1 cellular context compared by ENCODE assay signal in the genomic region with DNA sequence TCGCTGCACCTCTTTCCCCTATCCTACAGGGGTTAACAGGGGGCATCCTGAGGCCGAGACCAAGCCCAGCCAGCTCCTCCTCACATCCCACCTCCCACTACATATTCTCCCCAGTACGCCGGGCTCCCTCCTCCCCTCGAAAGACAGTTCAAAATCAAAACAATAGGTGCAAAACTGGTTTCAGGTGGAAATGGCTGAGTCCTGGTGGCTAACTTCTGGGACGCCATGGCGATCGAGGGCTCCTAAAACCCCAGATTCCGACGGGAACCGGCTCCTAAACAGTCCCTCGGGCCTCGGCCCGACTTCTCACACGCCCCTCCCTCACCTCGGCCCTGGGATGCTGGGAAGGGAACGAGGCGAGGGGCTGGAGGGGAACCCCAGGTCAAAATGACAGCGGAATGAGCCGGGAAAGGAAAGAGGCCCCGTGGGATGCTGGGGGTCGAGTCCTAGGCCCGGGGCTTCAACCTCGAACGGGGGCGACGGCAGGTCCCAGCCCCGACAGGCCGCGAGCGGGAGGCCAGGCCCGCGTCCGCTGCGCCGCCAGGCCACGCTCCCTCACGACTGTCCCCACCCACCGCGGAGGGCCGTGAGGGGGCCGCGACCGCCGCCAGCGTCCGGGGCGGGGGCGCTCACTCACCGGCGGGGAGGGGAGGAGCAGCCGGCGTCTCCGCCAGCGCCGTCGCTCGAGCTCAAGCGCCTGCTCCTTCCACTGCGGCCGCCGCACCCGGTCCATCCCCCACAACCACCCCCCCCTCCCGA.
TF ChIP-seq lines count a peak whose summit lies in the region.

No MANE protein-coding gene starts in this region.

TF ChIP-seq in HepG2, 621 proteins besides CTCF, POLR2A, EP300 and RAD21 (continued from another document and continues in another):
- TF ChIP-seq, protein P1, sequence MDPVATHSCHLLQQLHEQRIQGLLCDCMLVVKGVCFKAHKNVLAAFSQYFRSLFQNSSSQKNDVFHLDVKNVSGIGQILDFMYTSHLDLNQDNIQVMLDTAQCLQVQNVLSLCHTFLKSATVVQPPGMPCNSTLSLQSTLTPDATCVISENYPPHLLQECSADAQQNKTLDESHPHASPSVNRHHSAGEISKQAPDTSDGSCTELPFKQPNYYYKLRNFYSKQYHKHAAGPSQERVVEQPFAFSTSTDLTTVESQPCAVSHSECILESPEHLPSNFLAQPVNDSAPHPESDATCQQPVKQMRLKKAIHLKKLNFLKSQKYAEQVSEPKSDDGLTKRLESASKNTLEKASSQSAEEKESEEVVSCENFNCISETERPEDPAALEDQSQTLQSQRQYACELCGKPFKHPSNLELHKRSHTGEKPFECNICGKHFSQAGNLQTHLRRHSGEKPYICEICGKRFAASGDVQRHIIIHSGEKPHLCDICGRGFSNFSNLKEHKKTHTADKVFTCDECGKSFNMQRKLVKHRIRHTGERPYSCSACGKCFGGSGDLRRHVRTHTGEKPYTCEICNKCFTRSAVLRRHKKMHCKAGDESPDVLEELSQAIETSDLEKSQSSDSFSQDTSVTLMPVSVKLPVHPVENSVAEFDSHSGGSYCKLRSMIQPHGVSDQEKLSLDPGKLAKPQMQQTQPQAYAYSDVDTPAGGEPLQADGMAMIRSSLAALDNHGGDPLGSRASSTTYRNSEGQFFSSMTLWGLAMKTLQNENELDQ (CRISPR knock-in tag; IDR thresholded peaks at IDR 0.05; ENCODE audit: borderline replicate concordance): no peak; the same call in 1 of the 2 replicates
- TF ChIP-seq TCF7L2 (IDR thresholded peaks at IDR 0.05; ENCODE audit: low read depth, low read length) (no peak), KDM6A (CRISPR knock-in tag; IDR thresholded peaks at IDR 0.05; ENCODE audit: low read depth) (no peak), GTF2F1 (IDR thresholded peaks at IDR 0.05; ENCODE audit: low read length) (no peak), POLR2G (IDR thresholded peaks at IDR 0.05; ENCODE audit: low read depth, low read length) (peak; percentile 43; the same call in 1 of the 2 replicates), ZNF251 (CRISPR knock-in tag; IDR thresholded peaks at IDR 0.05) (no peak), REL (CRISPR knock-in tag; conservative IDR thresholded peaks at IDR 0.05) (no peak), ZNF773 (CRISPR knock-in tag; IDR thresholded peaks at IDR 0.05; ENCODE audit: borderline replicate concordance) (peak; percentile 24; the same call in 1 of the 2 replicates), ZNF543 (CRISPR knock-in tag; IDR thresholded peaks at IDR 0.05) (no peak), BCL6 (CRISPR knock-in tag; IDR thresholded peaks at IDR 0.05) (no peak), DNMT1 (CRISPR knock-in tag; IDR thresholded peaks at IDR 0.05) (no peak), GTF3A (CRISPR knock-in tag; conservative IDR thresholded peaks at IDR 0.05) (no peak), ZNF550 (CRISPR knock-in tag; IDR thresholded peaks at IDR 0.05; ENCODE audit: borderline replicate concordance) (peak; percentile 62; the same call in 1 of the 2 replicates), ZMYM4 (CRISPR knock-in tag; IDR thresholded peaks at IDR 0.05) (peak; percentile 61; the same call in 1 of the 2 replicates), ZBTB21 (CRISPR knock-in tag; IDR thresholded peaks at IDR 0.05) (no peak), ZNF333 (CRISPR knock-in tag; IDR thresholded peaks at IDR 0.05; ENCODE audit: borderline replicate concordance) (no peak), ZNF737 (CRISPR knock-in tag; IDR thresholded peaks at IDR 0.05; ENCODE audit: borderline replicate concordance) (no peak), ZNF260 (CRISPR knock-in tag; IDR thresholded peaks at IDR 0.05; ENCODE audit: borderline replicate concordance, low read depth) (no peak), ZNF644 (CRISPR knock-in tag; IDR thresholded peaks at IDR 0.05; ENCODE audit: low read depth) (no peak), ZNF256 (CRISPR knock-in tag; conservative IDR thresholded peaks at IDR 0.05) (no peak), SSRP1 (CRISPR knock-in tag; IDR thresholded peaks at IDR 0.05) (no peak), HMGA1 (CRISPR knock-in tag; conservative IDR thresholded peaks at IDR 0.05) (no peak), NRL (CRISPR knock-in tag; IDR thresholded peaks at IDR 0.05; ENCODE audit: borderline replicate concordance) (peak; percentile 79; the same call in 1 of the 2 replicates), MAZ (IDR thresholded peaks at IDR 0.05; ENCODE audit: borderline replicate concordance, low read depth, low read length) (peak; percentile 76; the same call in 1 of the 2 replicates), MAZ (CRISPR knock-in tag; IDR thresholded peaks at IDR 0.05; ENCODE audit: low read depth) (peak; percentile 85), FOXP1 (IDR thresholded peaks at IDR 0.05) (no peak), FOXP1 (CRISPR knock-in tag; IDR thresholded peaks at IDR 0.05) (no peak), MEF2D (CRISPR knock-in tag; IDR thresholded peaks at IDR 0.05) (no peak; the same call in 1 of the 2 replicates), ZNF292 (CRISPR knock-in tag; IDR thresholded peaks at IDR 0.05; ENCODE audit: borderline replicate concordance, low read depth) (no peak), ZNF121 (CRISPR knock-in tag; IDR thresholded peaks at IDR 0.05) (0 out of 2 replicates have a peak, but pooled peaks have one; percentile 18), ZSCAN21 (CRISPR knock-in tag; IDR thresholded peaks at IDR 0.05; ENCODE audit: borderline replicate concordance) (no peak), ZNF790 (CRISPR knock-in tag; IDR thresholded peaks at IDR 0.05; ENCODE audit: borderline replicate concordance) (no peak), HOXA5 (CRISPR knock-in tag; IDR thresholded peaks at IDR 0.05) (no peak), AGO2 (optimal IDR thresholded peaks at IDR 0.05; ENCODE audit: low read depth, low read length) (peak; percentile 88), ETV6 (CRISPR knock-in tag; conservative IDR thresholded peaks at IDR 0.05) (peak; percentile 71; the same call in 1 of the 2 replicates)
- TF ChIP-seq, protein P2, sequence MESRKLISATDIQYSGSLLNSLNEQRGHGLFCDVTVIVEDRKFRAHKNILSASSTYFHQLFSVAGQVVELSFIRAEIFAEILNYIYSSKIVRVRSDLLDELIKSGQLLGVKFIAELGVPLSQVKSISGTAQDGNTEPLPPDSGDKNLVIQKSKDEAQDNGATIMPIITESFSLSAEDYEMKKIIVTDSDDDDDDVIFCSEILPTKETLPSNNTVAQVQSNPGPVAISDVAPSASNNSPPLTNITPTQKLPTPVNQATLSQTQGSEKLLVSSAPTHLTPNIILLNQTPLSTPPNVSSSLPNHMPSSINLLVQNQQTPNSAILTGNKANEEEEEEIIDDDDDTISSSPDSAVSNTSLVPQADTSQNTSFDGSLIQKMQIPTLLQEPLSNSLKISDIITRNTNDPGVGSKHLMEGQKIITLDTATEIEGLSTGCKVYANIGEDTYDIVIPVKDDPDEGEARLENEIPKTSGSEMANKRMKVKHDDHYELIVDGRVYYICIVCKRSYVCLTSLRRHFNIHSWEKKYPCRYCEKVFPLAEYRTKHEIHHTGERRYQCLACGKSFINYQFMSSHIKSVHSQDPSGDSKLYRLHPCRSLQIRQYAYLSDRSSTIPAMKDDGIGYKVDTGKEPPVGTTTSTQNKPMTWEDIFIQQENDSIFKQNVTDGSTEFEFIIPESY (CRISPR knock-in tag; IDR thresholded peaks at IDR 0.05): no peak
- TF ChIP-seq, protein P3, sequence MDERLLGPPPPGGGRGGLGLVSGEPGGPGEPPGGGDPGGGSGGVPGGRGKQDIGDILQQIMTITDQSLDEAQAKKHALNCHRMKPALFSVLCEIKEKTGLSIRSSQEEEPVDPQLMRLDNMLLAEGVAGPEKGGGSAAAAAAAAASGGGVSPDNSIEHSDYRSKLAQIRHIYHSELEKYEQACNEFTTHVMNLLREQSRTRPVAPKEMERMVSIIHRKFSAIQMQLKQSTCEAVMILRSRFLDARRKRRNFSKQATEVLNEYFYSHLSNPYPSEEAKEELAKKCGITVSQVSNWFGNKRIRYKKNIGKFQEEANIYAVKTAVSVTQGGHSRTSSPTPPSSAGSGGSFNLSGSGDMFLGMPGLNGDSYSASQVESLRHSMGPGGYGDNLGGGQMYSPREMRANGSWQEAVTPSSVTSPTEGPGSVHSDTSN (CRISPR knock-in tag; IDR thresholded peaks at IDR 0.05): no peak
- TF ChIP-seq, protein P4, sequence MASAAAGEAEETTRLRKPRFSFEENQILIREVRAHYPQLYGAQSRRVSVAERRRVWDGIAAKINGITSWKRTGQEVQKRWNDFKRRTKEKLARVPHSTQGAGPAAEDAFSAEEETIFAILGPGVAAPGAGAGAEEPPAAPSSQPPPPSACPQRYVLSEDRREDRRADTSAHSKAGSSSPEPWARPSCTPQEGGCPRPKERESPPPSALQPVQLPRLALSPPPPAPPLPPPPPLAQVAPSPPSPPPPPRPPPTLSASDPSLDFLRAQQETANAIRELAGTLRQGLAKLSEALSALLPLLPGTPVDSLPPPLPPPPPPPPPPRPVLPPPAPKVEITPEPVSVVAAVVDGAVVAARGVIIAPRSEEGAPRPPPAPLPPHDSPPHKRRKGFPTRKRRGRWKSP (CRISPR knock-in tag; IDR thresholded peaks at IDR 0.05): peak; percentile 64; the same call in 1 of the 2 replicates
- TF ChIP-seq, protein P5, sequence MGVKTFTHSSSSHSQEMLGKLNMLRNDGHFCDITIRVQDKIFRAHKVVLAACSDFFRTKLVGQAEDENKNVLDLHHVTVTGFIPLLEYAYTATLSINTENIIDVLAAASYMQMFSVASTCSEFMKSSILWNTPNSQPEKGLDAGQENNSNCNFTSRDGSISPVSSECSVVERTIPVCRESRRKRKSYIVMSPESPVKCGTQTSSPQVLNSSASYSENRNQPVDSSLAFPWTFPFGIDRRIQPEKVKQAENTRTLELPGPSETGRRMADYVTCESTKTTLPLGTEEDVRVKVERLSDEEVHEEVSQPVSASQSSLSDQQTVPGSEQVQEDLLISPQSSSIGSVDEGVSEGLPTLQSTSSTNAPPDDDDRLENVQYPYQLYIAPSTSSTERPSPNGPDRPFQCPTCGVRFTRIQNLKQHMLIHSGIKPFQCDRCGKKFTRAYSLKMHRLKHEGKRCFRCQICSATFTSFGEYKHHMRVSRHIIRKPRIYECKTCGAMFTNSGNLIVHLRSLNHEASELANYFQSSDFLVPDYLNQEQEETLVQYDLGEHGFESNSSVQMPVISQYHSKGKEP (CRISPR knock-in tag; IDR thresholded peaks at IDR 0.05): no peak
- TF ChIP-seq, protein P6, sequence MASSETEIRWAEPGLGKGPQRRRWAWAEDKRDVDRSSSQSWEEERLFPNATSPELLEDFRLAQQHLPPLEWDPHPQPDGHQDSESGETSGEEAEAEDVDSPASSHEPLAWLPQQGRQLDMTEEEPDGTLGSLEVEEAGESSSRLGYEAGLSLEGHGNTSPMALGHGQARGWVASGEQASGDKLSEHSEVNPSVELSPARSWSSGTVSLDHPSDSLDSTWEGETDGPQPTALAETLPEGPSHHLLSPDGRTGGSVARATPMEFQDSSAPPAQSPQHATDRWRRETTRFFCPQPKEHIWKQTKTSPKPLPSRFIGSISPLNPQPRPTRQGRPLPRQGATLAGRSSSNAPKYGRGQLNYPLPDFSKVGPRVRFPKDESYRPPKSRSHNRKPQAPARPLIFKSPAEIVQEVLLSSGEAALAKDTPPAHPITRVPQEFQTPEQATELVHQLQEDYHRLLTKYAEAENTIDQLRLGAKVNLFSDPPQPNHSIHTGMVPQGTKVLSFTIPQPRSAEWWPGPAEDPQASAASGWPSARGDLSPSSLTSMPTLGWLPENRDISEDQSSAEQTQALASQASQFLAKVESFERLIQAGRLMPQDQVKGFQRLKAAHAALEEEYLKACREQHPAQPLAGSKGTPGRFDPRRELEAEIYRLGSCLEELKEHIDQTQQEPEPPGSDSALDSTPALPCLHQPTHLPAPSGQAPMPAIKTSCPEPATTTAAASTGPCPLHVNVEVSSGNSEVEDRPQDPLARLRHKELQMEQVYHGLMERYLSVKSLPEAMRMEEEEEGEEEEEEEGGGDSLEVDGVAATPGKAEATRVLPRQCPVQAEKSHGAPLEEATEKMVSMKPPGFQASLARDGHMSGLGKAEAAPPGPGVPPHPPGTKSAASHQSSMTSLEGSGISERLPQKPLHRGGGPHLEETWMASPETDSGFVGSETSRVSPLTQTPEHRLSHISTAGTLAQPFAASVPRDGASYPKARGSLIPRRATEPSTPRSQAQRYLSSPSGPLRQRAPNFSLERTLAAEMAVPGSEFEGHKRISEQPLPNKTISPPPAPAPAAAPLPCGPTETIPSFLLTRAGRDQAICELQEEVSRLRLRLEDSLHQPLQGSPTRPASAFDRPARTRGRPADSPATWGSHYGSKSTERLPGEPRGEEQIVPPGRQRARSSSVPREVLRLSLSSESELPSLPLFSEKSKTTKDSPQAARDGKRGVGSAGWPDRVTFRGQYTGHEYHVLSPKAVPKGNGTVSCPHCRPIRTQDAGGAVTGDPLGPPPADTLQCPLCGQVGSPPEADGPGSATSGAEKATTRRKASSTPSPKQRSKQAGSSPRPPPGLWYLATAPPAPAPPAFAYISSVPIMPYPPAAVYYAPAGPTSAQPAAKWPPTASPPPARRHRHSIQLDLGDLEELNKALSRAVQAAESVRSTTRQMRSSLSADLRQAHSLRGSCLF (CRISPR knock-in tag; IDR thresholded peaks at IDR 0.05; ENCODE audit: borderline replicate concordance): no peak
- TF ChIP-seq, protein P7, sequence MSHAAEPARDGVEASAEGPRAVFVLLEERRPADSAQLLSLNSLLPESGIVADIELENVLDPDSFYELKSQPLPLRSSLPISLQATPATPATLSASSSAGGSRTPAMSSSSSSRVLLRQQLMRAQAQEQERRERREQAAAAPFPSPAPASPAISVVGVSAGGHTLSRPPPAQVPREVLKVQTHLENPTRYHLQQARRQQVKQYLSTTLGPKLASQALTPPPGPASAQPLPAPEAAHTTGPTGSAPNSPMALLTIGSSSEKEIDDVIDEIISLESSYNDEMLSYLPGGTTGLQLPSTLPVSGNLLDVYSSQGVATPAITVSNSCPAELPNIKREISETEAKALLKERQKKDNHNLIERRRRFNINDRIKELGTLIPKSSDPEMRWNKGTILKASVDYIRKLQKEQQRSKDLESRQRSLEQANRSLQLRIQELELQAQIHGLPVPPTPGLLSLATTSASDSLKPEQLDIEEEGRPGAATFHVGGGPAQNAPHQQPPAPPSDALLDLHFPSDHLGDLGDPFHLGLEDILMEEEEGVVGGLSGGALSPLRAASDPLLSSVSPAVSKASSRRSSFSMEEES (CRISPR knock-in tag; IDR thresholded peaks at IDR 0.05): no peak
- TF ChIP-seq, protein P8, sequence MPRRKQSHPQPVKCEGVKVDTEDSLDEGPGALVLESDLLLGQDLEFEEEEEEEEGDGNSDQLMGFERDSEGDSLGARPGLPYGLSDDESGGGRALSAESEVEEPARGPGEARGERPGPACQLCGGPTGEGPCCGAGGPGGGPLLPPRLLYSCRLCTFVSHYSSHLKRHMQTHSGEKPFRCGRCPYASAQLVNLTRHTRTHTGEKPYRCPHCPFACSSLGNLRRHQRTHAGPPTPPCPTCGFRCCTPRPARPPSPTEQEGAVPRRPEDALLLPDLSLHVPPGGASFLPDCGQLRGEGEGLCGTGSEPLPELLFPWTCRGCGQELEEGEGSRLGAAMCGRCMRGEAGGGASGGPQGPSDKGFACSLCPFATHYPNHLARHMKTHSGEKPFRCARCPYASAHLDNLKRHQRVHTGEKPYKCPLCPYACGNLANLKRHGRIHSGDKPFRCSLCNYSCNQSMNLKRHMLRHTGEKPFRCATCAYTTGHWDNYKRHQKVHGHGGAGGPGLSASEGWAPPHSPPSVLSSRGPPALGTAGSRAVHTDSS (CRISPR knock-in tag; conservative IDR thresholded peaks at IDR 0.05): no peak
